Comparison of ENCODE assay signal across 17 cellular contexts in genomic region chr12:78878866-78879265, GRCh38. TPM values are rescaled to one million over a fixed set of nuclear protein-coding genes. Genes with fewer than 3 reads are reported as not detected.
DNase-seq lines count a peak whose midpoint lies in the region; ATAC-seq, FAIRE-seq and TF ChIP-seq lines count a peak whose summit lies in the region.
"Had no signal": no experiment of that assay in that cellular context is flagged by ENCODE, and none has a peak within 500 bp of the region (broad histone marks: within the 10 kb centered on the region; RNA-seq: fewer than 3 reads in every experiment).

No MANE protein-coding gene starts in this region.

- H4K20me1 ChIP-seq in HCT116 (ENCODE audit: insufficient read depth) = no peaks in the 10 kb centered on the region

- H3K9me3 Mint-ChIP-seq in endodermal cell = no peaks in the 10 kb centered on the region
- H3K9me3 Mint-ChIP-seq in activated naive CD4-positive, alpha-beta T cell treated with anti-CD3 and anti-CD28 coated beads for 36 hours = peaks cover 1% of the 10 kb centered on the region

- ATAC-seq in HCT116 = peak; percentile 25
- ATAC-seq in mucosa of descending colon = peak; percentile 68
- ATAC-seq: K562 had no signal

- H3K27me3 Mint-ChIP-seq in endodermal cell (ENCODE audit: insufficient read depth) = no peaks in the 10 kb centered on the region
- H3K27me3 Mint-ChIP-seq in activated naive CD4-positive, alpha-beta T cell treated with anti-CD3 and anti-CD28 coated beads for 36 hours (ENCODE audit: low read depth) = no peaks in the 10 kb centered on the region
- H3K27me3 Mint-ChIP-seq: CD4-positive, alpha-beta memory T cell had no signal

- RAD21 ChIA-PET in HCT116 (lab: Charles Lee; ENCODE audit: low non-redundant PET in 1 of 2, low total read pairs in 2 of 2, uncharacterized antibody in 2 of 2, unreplicated experiment in 2 of 2) = no interaction called here

- POLR2A ChIA-PET in HCT116 (lab: Charles Lee) = interaction anchor here (0.6 kb wide), 1 partner anchor 13 kb away, joined by 3 read pairs; no protein-coding TSS in a partner anchor

- 67% methylated on average over 1 of the region's 1 CpG; no CpG with 5 or more reads in 1 of the 2 experiments for WGBS in endodermal cell (ENCODE audit: insufficient coverage in 1 of 2, insufficient read length in 1 of 2), 2 experiments

- H3K4me3 ChIP-seq in HCT116 (replicated peaks in 1 of 2; ENCODE audit: low read depth in 1 of 2, low read length in 2 of 2) (no peak overlapping the region), endodermal cell (ENCODE audit: low read length) (no peak overlapping the region), mucosa of descending colon (no peak overlapping the region)
- H3K4me3 ChIP-seq: GM23248, K562 had no signal

- no peak for TF ChIP-seq POLR2A in HCT116 (IDR thresholded peaks at IDR 0.05; ENCODE audit: borderline replicate concordance, extremely low read depth, insufficient read depth, insufficient read length)

- TF ChIP-seq RAD21 in HCT116 (IDR thresholded peaks at IDR 0.05; ENCODE audit: low read depth) = no peak

- peaks cover 5% of the 10 kb centered on the region for H3K4me1 Mint-ChIP-seq in endodermal cell
- H3K4me1 Mint-ChIP-seq in activated naive CD4-positive, alpha-beta T cell treated with anti-CD3 and anti-CD28 coated beads for 36 hours (ENCODE audit: low read depth) = no peaks in the 10 kb centered on the region
- H3K4me1 Mint-ChIP-seq: CD4-positive, alpha-beta memory T cell had no signal

- H3K27ac ChIP-seq in HCT116 (ENCODE audit: low read depth, low read length) (peak overlapping the region; percentile 70), endodermal cell (ENCODE audit: low read depth, low read length) (no peak overlapping the region)
- H3K27ac ChIP-seq: C4-2B, GM23248, HL-60 had no signal

- no peaks in the 10 kb centered on the region for H3K9me2 ChIP-seq in HCT116 (ENCODE audit: insufficient read depth)

- no peaks in the 10 kb centered on the region for H3K36me3 Mint-ChIP-seq in endodermal cell (ENCODE audit: low read depth)
- H3K36me3 Mint-ChIP-seq in activated naive CD4-positive, alpha-beta T cell treated with anti-CD3 and anti-CD28 coated beads for 36 hours (ENCODE audit: low read depth) = no peaks in the 10 kb centered on the region
- H3K36me3 Mint-ChIP-seq: CD4-positive, alpha-beta memory T cell had no signal

- peaks cover 49 to 64% of the 10 kb centered on the region in 2 experiments for H3K4me1 ChIP-seq in HCT116 (ENCODE audit: control insufficient read depth in 1 of 2, insufficient read depth in 2 of 2, low read length in 2 of 2)
- no peaks in the 10 kb centered on the region for H3K4me1 ChIP-seq in endodermal cell (ENCODE audit: control insufficient read depth, insufficient read depth, low read length)
- H3K4me1 ChIP-seq in mucosa of descending colon (ENCODE audit: low read depth) = peaks cover 11% of the 10 kb centered on the region

- H3K9me3 ChIP-seq in HCT116 (ENCODE audit: control insufficient read depth in 1 of 2, insufficient read depth in 1 of 2, low read depth in 1 of 2, low read length in 2 of 2) (no peaks in the 10 kb centered on the region), endodermal cell (ENCODE audit: control insufficient read depth, low read length) (no peaks in the 10 kb centered on the region), mucosa of descending colon (no peaks in the 10 kb centered on the region)
- H3K9me3 ChIP-seq: BE2C had no signal

- H3K9ac ChIP-seq in HCT116 (ENCODE audit: low read length) = no peak overlapping the region
- H3K9ac ChIP-seq in endodermal cell (ENCODE audit: extremely low read depth, low read length, poor library complexity, severe bottlenecking) = no peak overlapping the region
- H3K9ac ChIP-seq: GM23248 had no signal

- no peak overlapping the region for H3K27ac Mint-ChIP-seq in endodermal cell
- no peak overlapping the region for H3K27ac Mint-ChIP-seq in activated naive CD4-positive, alpha-beta T cell treated with anti-CD3 and anti-CD28 coated beads for 36 hours
- H3K27ac Mint-ChIP-seq: CD4-positive, alpha-beta memory T cell had no signal

- intact Hi-C loops in HCT116 (cut with micrococcal nuclease) = no loop called here
- intact Hi-C loops in mucosa of descending colon (cut with DNase I, micrococcal nuclease) = no loop called here
- intact Hi-C loops in activated naive CD4-positive, alpha-beta T cell treated with anti-CD3 and anti-CD28 coated beads for 36 hours (cut with micrococcal nuclease) = no loop called here

- H2AFZ ChIP-seq in HCT116 (ENCODE audit: low read depth, low read length, poor library complexity, severe bottlenecking) = no peak overlapping the region
- H2AFZ ChIP-seq: GM23248 had no signal

- peaks cover 66% of the 10 kb centered on the region for H3K79me2 ChIP-seq in HCT116 (ENCODE audit: insufficient read depth, low read length)

- H3K4me3 Mint-ChIP-seq in endodermal cell = no peak overlapping the region
- H3K4me3 Mint-ChIP-seq in activated naive CD4-positive, alpha-beta T cell treated with anti-CD3 and anti-CD28 coated beads for 36 hours = no peak overlapping the region
- H3K4me3 Mint-ChIP-seq: CD4-positive, alpha-beta memory T cell had no signal

- BruUV-seq in HCT116 (replicated peaks; lab: Mats Ljungman, UMichigan) = no TSS peak

- no peaks in the 10 kb centered on the region for H3K27me3 ChIP-seq in HCT116 (ENCODE audit: insufficient read depth, low read length)
- H3K27me3 ChIP-seq in endodermal cell (ENCODE audit: control insufficient read depth, insufficient read depth, low read length, poor library complexity, severe bottlenecking) = no peaks in the 10 kb centered on the region
- H3K27me3 ChIP-seq: BE2C had no signal

- CTCF ChIA-PET in HCT116 (lab: Charles Lee) = no interaction called here
- CTCF ChIA-PET in activated naive CD4-positive, alpha-beta T cell treated with anti-CD3 and anti-CD28 coated beads for 36 hours (lab: Charles Lee) = no interaction called here

- FAIRE-seq in D721Med (lab: Jason Lieb, UNC) = peak; percentile 48
- FAIRE-seq: GM19239, K562 had no signal

- DNase-seq in D721Med (ENCODE audit: insufficient read length, low spot score) (no peak), HCT116 (ENCODE audit: low read depth, low spot score) (no peak), endodermal cell (peak; percentile 41), mucosa of descending colon (peak in 1 of 3 donors; percentile 8), GM20000 (ENCODE audit: low spot score) (no peak), NCI-H1694 (lab: John Stamatoyannopoulos, UW) (no peak)
- DNase-seq in activated naive CD4-positive, alpha-beta T cell treated with anti-CD3 and anti-CD28 coated beads for 36 hours = no peak
- DNase-seq in stimulated activated CD4-positive, alpha-beta T cell treated with anti-CD3 and anti-CD28 coated beads, Interleukin-15, amount 100 ng/mL, for 24 hours = no peak
- DNase-seq: BE2C; CD4-positive, alpha-beta memory T cell; GF-D8; GM23248; H7 had no signal

- H3K36me3 ChIP-seq in HCT116 (ENCODE audit: control insufficient read depth in 1 of 2, insufficient read depth in 2 of 2, low read length in 2 of 2) (no peaks in the 10 kb centered on the region), endodermal cell (ENCODE audit: control insufficient read depth, insufficient read depth, low read length) (no peaks in the 10 kb centered on the region), mucosa of descending colon (ENCODE audit: low read depth) (no peaks in the 10 kb centered on the region)

- H3K4me2 ChIP-seq in HCT116 (ENCODE audit: low read length) = peak overlapping the region; percentile 35

- TF ChIP-seq CTCF in D721Med (IDR thresholded peaks at IDR 0.05; ENCODE audit: insufficient read depth, missing control alignments) (no peak), HCT116 (IDR thresholded peaks at IDR 0.05 in 2 of 3, conservative IDR thresholded peaks at IDR 0.05 in 1 of 3; ENCODE audit: borderline replicate concordance in 1 of 3, insufficient read depth in 1 of 3, low read depth in 2 of 3, low read length in 2 of 3) (no peak), endodermal cell (conservative IDR thresholded peaks at IDR 0.05) (no peak), mucosa of descending colon (IDR thresholded peaks at IDR 0.05) (no peak), GM20000 (IDR thresholded peaks at IDR 0.05; ENCODE audit: extremely low read depth, missing control alignments) (no peak)

TF ChIP-seq in HCT116, 20 proteins besides CTCF, POLR2A, EP300 and RAD21:
- TF ChIP-seq POLR2AphosphoS5 (IDR thresholded peaks at IDR 0.05; ENCODE audit: low read depth, low read length) (no peak), SRF (IDR thresholded peaks at IDR 0.05; ENCODE audit: low read depth) (no peak), FOSL1 (IDR thresholded peaks at IDR 0.05; ENCODE audit: low read depth) (no peak), YY1 (IDR thresholded peaks at IDR 0.05; ENCODE audit: extremely low read depth, insufficient replicate concordance, low read depth, low read length) (no peak), JUND (IDR thresholded peaks at IDR 0.05) (no peak), TCF7L2 (IDR thresholded peaks at IDR 0.05; ENCODE audit: borderline replicate concordance, extremely low read depth, insufficient read depth, insufficient read length) (no peak), SIN3A (IDR thresholded peaks at IDR 0.05; ENCODE audit: low read depth) (no peak), ELF1 (IDR thresholded peaks at IDR 0.05; ENCODE audit: borderline replicate concordance, low read depth) (no peak), ATF3 (IDR thresholded peaks at IDR 0.05) (no peak)

RNA-seq across cellular contexts. Expression of gene SYT1, which starts 14.3 kb away (rescaled TPM):
- 44.9 TPM for total RNA-seq in HCT116 (2021; ENCODE audit: unreplicated experiment)
- 23.1 and 26.8 TPM in 2 replicates for polyA plus RNA-seq in HCT116 (2012)
- total RNA-seq in endodermal cell = 10 to 100 TPM in 1 of 2 donors, 1 to 10 TPM in 1; 6.8 to 10.7 TPM
- polyA plus RNA-seq in endodermal cell (2013, experiment 1 of 2) = 21.1 TPM
- polyA plus RNA-seq in endodermal cell (2013, experiment 2 of 2) = 19.2 TPM
- total RNA-seq in mucosa of descending colon = 10 to 100 TPM in 1 of 3 donors, 1 to 10 TPM in 2; 1.4 to 11.8 (median 2.0) TPM
- not detected for total RNA-seq in activated naive CD4-positive, alpha-beta T cell treated with anti-CD3 and anti-CD28 coated beads for 36 hours
- total RNA-seq: CD4-positive, alpha-beta memory T cell had no signal
- polyA plus RNA-seq: CD4-positive, alpha-beta memory T cell had no signal
